In the genomic region with DNA sequence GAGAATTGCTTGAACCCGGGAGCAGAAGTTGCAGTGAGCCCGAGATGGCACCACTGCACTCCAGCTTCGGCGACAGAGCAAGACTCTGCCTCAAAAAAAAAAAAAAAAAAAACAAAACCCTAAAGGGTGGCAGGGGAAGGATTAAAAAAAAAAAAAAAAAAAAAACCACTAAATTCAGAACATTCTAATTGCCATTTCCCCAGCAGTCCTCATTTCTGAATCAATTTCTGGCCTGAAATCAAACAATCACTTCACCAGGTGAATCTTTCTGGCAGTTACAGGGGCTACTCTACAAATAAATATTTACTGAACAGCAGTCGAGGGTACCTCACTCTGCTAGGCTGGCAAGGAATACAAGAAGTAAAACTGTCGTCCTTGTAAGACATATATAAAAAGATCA, we compare ENCODE assay signal across 10 cellular contexts. TPM values are rescaled to one million over a fixed set of nuclear protein-coding genes. Genes with fewer than 3 reads are reported as not detected.
DNase-seq lines count a peak whose midpoint lies in the region; ATAC-seq and TF ChIP-seq lines count a peak whose summit lies in the region.
"Had no signal": no experiment of that assay in that cellular context is flagged by ENCODE, and none has a peak within 500 bp of the region (broad histone marks: within the 10 kb centered on the region; RNA-seq: fewer than 3 reads in every experiment).

No MANE protein-coding gene starts in this region.

- intact Hi-C loops in OCI-LY7 (cut with micrococcal nuclease; ENCODE audit: unreplicated experiment): loop anchor here (10.0 kb wide), 1 partner anchor 266 kb away; the partner anchor contains the start of gene EDEM2
- intact Hi-C loops in psoas muscle (cut with DNase I): loop anchor here in 1 of 2 donors (5.0 kb wide), 1 partner anchor 42 kb away; no protein-coding TSS in a partner anchor

- peaks cover 59% of the 10 kb centered on the region for H3K79me2 ChIP-seq in GM23338 (replicated peaks; ENCODE audit: insufficient read depth)
- peaks cover 48% of the 10 kb centered on the region for H3K79me2 ChIP-seq in OCI-LY7 (ENCODE audit: insufficient read depth, low read depth, low read length)

- H3K9me3 Mint-ChIP-seq in GM23338 (no peaks in the 10 kb centered on the region; the same call in 1 of the 3 replicates), endothelial cell (ENCODE audit: unreplicated experiment) (no peaks in the 10 kb centered on the region)

- H3K9me3 ChIP-seq in OCI-LY7 (ENCODE audit: low read length) (peaks cover 19% of the 10 kb centered on the region), psoas muscle (no peaks in the 10 kb centered on the region)

- H3K27me3 ChIP-seq in GM23338 (ENCODE audit: insufficient read depth) (no peaks in the 10 kb centered on the region), psoas muscle (ENCODE audit: insufficient read depth in 3 of 3, low read length in 2 of 3) (no peaks in the 10 kb centered on the region)

- DNase-seq in GM23338 (ENCODE audit: low spot score) (no peak), OCI-LY7 (ENCODE audit: low spot score) (no peak), endothelial cell (ENCODE audit: low spot score) (no peak), psoas muscle (no peak), NCI-H345 (lab: John Stamatoyannopoulos, UW) (no peak), retina (no peak), mesenteric fat pad (ENCODE audit: low spot score) (no peak)
- DNase-seq: activated CD4-positive, CD25-positive, alpha-beta regulatory T cell; NCI-H1930; posterior cingulate gyrus had no signal

- H3K4me1 Mint-ChIP-seq in GM23338 (peaks cover 3% of the 10 kb centered on the region; the same call in 2 of the 3 replicates), endothelial cell (ENCODE audit: unreplicated experiment) (peaks cover 16% of the 10 kb centered on the region)

- ATAC-seq in GM23338 (no peak), psoas muscle (no peak)

- H3K27me3 Mint-ChIP-seq in GM23338 (ENCODE audit: insufficient read depth, low read depth, poor library complexity): peaks cover 4% of the 10 kb centered on the region
- H3K27me3 Mint-ChIP-seq in endothelial cell (ENCODE audit: unreplicated experiment): peaks cover 3% of the 10 kb centered on the region

- no TSS peak for BruUV-seq in OCI-LY7 (replicated peaks; lab: Mats Ljungman, UMichigan)

- WGBS in psoas muscle, 3 donors: 74 to 78% (median 78%) methylated on average over 6 of the region's 6 CpGs

- no peaks in the 10 kb centered on the region; the same call in 1 of the 2 replicates for H3F3A ChIP-seq in GM23338 (replicated peaks; ENCODE audit: low read depth)

- H3K4me3 ChIP-seq in GM23338 (peak overlapping the region; percentile 94), OCI-LY7 (ENCODE audit: low read depth, low read length, poor library complexity, severe bottlenecking) (peak overlapping the region; percentile 83), psoas muscle (peak overlapping the region; percentile 95)

- peaks cover 5% of the 10 kb centered on the region; the same call in 1 of the 2 replicates for H3K4me1 ChIP-seq in GM23338 (ENCODE audit: insufficient read depth)
- peaks cover 11% of the 10 kb centered on the region for H3K4me1 ChIP-seq in OCI-LY7 (ENCODE audit: insufficient read depth, low read length, poor library complexity, severe bottlenecking)
- peaks cover 3% of the 10 kb centered on the region for H3K4me1 ChIP-seq in psoas muscle

- H3K4me2 ChIP-seq in GM23338: peak overlapping the region; percentile 94
- H3K4me2 ChIP-seq in OCI-LY7 (ENCODE audit: low read length): peak overlapping the region; percentile 72

- H3K36me3 Mint-ChIP-seq in GM23338 (ENCODE audit: low read depth) (peaks cover 32% of the 10 kb centered on the region), endothelial cell (ENCODE audit: low read depth, unreplicated experiment) (peaks cover 11% of the 10 kb centered on the region)

- no peak overlapping the region for H2AFZ ChIP-seq in GM23338
- H2AFZ ChIP-seq in OCI-LY7 (ENCODE audit: low read length): no peak overlapping the region

- H3K27ac ChIP-seq in GM23338 (ENCODE audit: low read depth): no peak overlapping the region
- H3K27ac ChIP-seq in OCI-LY7 (ENCODE audit: low read depth, low read length, poor library complexity, severe bottlenecking): no peak overlapping the region
- peak overlapping the region; percentile 84 for H3K27ac ChIP-seq in psoas muscle

- H3K27ac Mint-ChIP-seq in GM23338: no peak overlapping the region
- H3K27ac Mint-ChIP-seq in endothelial cell (ENCODE audit: unreplicated experiment): peak overlapping the region; percentile 13

- CTCF ChIA-PET in OCI-LY7 (lab: Charles Lee; ENCODE audit: unreplicated experiment): no interaction called here

- peak overlapping the region; percentile 99 for H3K4me3 Mint-ChIP-seq in GM23338
- peak overlapping the region; percentile 100 for H3K4me3 Mint-ChIP-seq in endothelial cell (ENCODE audit: unreplicated experiment)

- no peaks in the 10 kb centered on the region for H3K9me2 ChIP-seq in GM23338 (ENCODE audit: insufficient read depth)
- no peaks in the 10 kb centered on the region for H3K9me2 ChIP-seq in OCI-LY7 (ENCODE audit: insufficient read depth, low read length)

- H4K20me1 ChIP-seq in GM23338 (replicated peaks; ENCODE audit: insufficient read depth): peaks cover 3% of the 10 kb centered on the region; the same call in 1 of the 2 replicates
- H4K20me1 ChIP-seq in OCI-LY7 (ENCODE audit: insufficient read depth, low read length): no peaks in the 10 kb centered on the region

- TF ChIP-seq CTCF in GM23338 (conservative IDR thresholded peaks at IDR 0.05; ENCODE audit: low read depth in 2 of 2) (no peak), OCI-LY7 (conservative IDR thresholded peaks at IDR 0.05; ENCODE audit: low read length) (no peak), endothelial cell (IDR thresholded peaks at IDR 0.05; ENCODE audit: unreplicated experiment) (no peak), psoas muscle (IDR thresholded peaks at IDR 0.05) (no peak)

- peaks cover 22% of the 10 kb centered on the region for H3K36me3 ChIP-seq in GM23338 (ENCODE audit: insufficient read depth)
- peaks cover 42% of the 10 kb centered on the region for H3K36me3 ChIP-seq in OCI-LY7 (ENCODE audit: insufficient read depth, low read length)
- H3K36me3 ChIP-seq in psoas muscle (ENCODE audit: insufficient read depth in 1 of 2, low read depth in 1 of 2): peaks cover 0 to 44% of the 10 kb centered on the region in 2 donors

- POLR2A ChIA-PET in OCI-LY7 (lab: Charles Lee): interaction anchor here (0.9 to 1.2 kb wide), 3 partner anchors 18 to 826 kb away, joined by 3 to 4 read pairs (median 3); partner anchors contain the start of gene AAR2

RNA-seq across cellular contexts. Expression of gene UQCC1, which starts 1.2 kb away (rescaled TPM):
- total RNA-seq in GM23338 (2014; rRNA removed; shearing (Covaris generic)): 46.9 and 67.8 TPM in 2 replicates
- 25.0 and 25.1 TPM in 2 replicates for polyA plus RNA-seq in GM23338 (2016; fragmentation: Nextera tagmentation; extraction: Ambion mirVana)
- 53.0 and 65.3 TPM in 2 replicates for total RNA-seq in OCI-LY7 (2014; rRNA removed; shearing (Covaris generic))
- total RNA-seq in OCI-LY7 (2022): 85.2 and 88.6 TPM in 2 replicates
- total RNA-seq in endothelial cell (ENCODE audit: unreplicated experiment): 41.7 TPM
- 100 to 1,000 TPM in 2 of 4 donors, 10 to 100 TPM in 2; 67.3 to 120 (median 85.8) TPM for total RNA-seq in psoas muscle
- polyA plus RNA-seq in psoas muscle: 100 to 1,000 TPM in 2 of 3 donors, 10 to 100 TPM in 1; 71.8 to 129 (median 118) TPM
- 37.7 TPM for total RNA-seq in mesenteric fat pad

RNA-seq across cellular contexts. Expression of gene GDF5, which starts 27.4 kb away (rescaled TPM):
- 0.50 TPM in 1 of 2 replicates, not detected in the other for total RNA-seq in GM23338 (2014; rRNA removed; shearing (Covaris generic))
- polyA plus RNA-seq in GM23338 (2016; fragmentation: Nextera tagmentation; extraction: Ambion mirVana): not detected in 2 replicates
- not detected in 2 replicates for total RNA-seq in OCI-LY7 (2014; rRNA removed; shearing (Covaris generic))
- total RNA-seq in OCI-LY7 (2022): not detected in 2 replicates
- not detected for total RNA-seq in endothelial cell (ENCODE audit: unreplicated experiment)
- total RNA-seq in psoas muscle: 1 to 10 TPM in 1 of 4 donors, under 1 TPM in 2, not detected in 1; 0.13 to 1.1 (median 0.22) TPM
- polyA plus RNA-seq in psoas muscle: under 1 TPM in 2 of 3 donors, not detected in 1; 0.03 to 0.13 TPM
- 2.7 TPM for total RNA-seq in mesenteric fat pad

RNA-seq across cellular contexts. Expression of gene CEP250, which starts 44.8 kb away (rescaled TPM):
- 28.0 and 39.0 TPM in 2 replicates for total RNA-seq in GM23338 (2014; rRNA removed; shearing (Covaris generic))
- polyA plus RNA-seq in GM23338 (2016; fragmentation: Nextera tagmentation; extraction: Ambion mirVana) (28.9 and 29.1 TPM in 2 replicates), psoas muscle (10 to 100 TPM in 1 of 3 donors, 1 to 10 TPM in 2; 4.2 to 13.2 (median 7.4) TPM)
- total RNA-seq in OCI-LY7 (2014; rRNA removed; shearing (Covaris generic)): 28.6 and 31.6 TPM in 2 replicates
- total RNA-seq in OCI-LY7 (2022) (68.9 and 74.4 TPM in 2 replicates), endothelial cell (ENCODE audit: unreplicated experiment) (30.7 TPM), psoas muscle (10 to 100 TPM; 17.0 to 19.3 (median 17.6) TPM), mesenteric fat pad (19.3 TPM)
